Comparison of ENCODE assay signal across 19 cellular contexts in the genomic region with DNA sequence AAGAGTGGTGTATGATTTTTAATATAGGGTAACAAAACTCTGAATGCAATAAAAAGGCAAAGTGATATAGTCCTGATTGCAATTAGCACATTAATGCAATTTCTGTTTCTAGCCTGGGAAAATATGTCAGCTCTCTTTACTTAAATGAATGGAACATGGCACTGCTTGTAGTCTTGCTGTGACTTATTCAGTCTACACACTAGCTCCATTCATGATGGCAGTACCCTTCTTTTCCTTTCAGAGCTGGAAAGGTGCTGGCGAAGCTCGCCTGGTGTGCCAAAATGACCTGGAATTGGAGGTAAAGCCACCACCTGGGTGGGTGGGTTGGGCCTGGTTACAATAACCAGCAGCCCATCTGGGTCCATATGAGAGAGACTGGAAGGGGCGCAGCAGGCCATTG.
DNase-seq lines count a peak whose midpoint lies in the region; ATAC-seq, FAIRE-seq and TF ChIP-seq lines count a peak whose summit lies in the region.
"Had no signal": no experiment of that assay in that cellular context is flagged by ENCODE, and none has a peak within 500 bp of the region (broad histone marks: within the 10 kb centered on the region; RNA-seq: fewer than 3 reads in every experiment).

No MANE protein-coding gene starts in this region.

- peak overlapping the region; percentile 24; the same call in 1 of the 2 replicates for H2BK120ac ChIP-seq in IMR-90 (ENCODE audit: low read depth, low read length)

- H3K9me3 ChIP-seq in IMR-90 (ENCODE audit: control insufficient read depth, insufficient read depth, low read length) (no peaks in the 10 kb centered on the region), astrocyte (ENCODE audit: insufficient read depth, low read depth, low read length) (no peaks in the 10 kb centered on the region), mesodermal cell (ENCODE audit: control insufficient read depth, low read length) (no peaks in the 10 kb centered on the region), transverse colon (no peaks in the 10 kb centered on the region)
- H3K9me3 ChIP-seq: A549, BE2C, HAP-1 had no signal

- H3K14ac ChIP-seq in IMR-90 (replicated peaks; ENCODE audit: low read depth, low read length), result no peak overlapping the region

- H3K4me1 Mint-ChIP-seq in astrocyte (ENCODE audit: low read depth, unreplicated experiment), result peaks cover 54% of the 10 kb centered on the region

- H3K27ac ChIP-seq in IMR-90 (ENCODE audit: insufficient read depth, low read length) (peak overlapping the region; percentile 75; the same call in 1 of the 2 replicates), astrocyte (ENCODE audit: low read depth, low read length) (no peak overlapping the region), mesodermal cell (ENCODE audit: low read depth, low read length, severe bottlenecking) (peak overlapping the region; percentile 16), transverse colon (peak overlapping the region in 3 of 4 donors; percentile 23 to 45 (median 35))
- H3K27ac ChIP-seq: A549, C4-2B had no signal

- H3K23ac ChIP-seq in IMR-90 (ENCODE audit: low read depth, low read length), result no peak overlapping the region

- H4K20me1 ChIP-seq in IMR-90 (ENCODE audit: insufficient read depth, low read length) (no peaks in the 10 kb centered on the region), astrocyte (ENCODE audit: insufficient read depth, low read length) (no peaks in the 10 kb centered on the region)

- no peak overlapping the region for H2BK5ac ChIP-seq in IMR-90 (ENCODE audit: low read depth, low read length, poor library complexity, severe bottlenecking)

- dilution Hi-C loops in IMR-90 (cut with HindIII; ENCODE audit: low sequenced_read_pairs, unreplicated experiment), result no loop called here

- no peak for TF ChIP-seq POLR2A in IMR-90 (IDR thresholded peaks at IDR 0.05; ENCODE audit: low read depth, low read length)
- TF ChIP-seq POLR2A in transverse colon (IDR thresholded peaks at IDR 0.05), result no peak

- TF ChIP-seq EP300 in transverse colon (IDR thresholded peaks at IDR 0.05; ENCODE audit: low read depth), result no peak

- H3K9ac ChIP-seq in IMR-90 (ENCODE audit: low read depth, low read length) (no peak overlapping the region), astrocyte (ENCODE audit: low read length) (no peak overlapping the region)

- 0 out of 3 replicates have a peak overlapping the region, but pooled peaks have one; percentile 24 for H2BK15ac ChIP-seq in IMR-90 (ENCODE audit: low read depth, low read length)

- H3K36me3 Mint-ChIP-seq in astrocyte (ENCODE audit: low read depth, unreplicated experiment), result peaks cover 3% of the 10 kb centered on the region

- WGBS in IMR-90 (ENCODE audit: extremely low coverage in 2 of 2, insufficient read length in 1 of 2), 2 experiments, result no CpG with 5 or more reads among the region's 3 CpGs
- 80 to 83% methylated on average over 1 of the region's 3 CpGs for WGBS in mesodermal cell (ENCODE audit: insufficient coverage in 2 of 2), 2 experiments
- WGBS in transverse colon (ENCODE audit: low coverage in 1 of 2), 2 donors, result 80 to 94% methylated on average over 3 of the region's 3 CpGs

- H3K36me3 ChIP-seq in IMR-90 (ENCODE audit: control insufficient read depth, insufficient read depth, low read length) (no peaks in the 10 kb centered on the region), astrocyte (ENCODE audit: insufficient read depth, low read length) (no peaks in the 10 kb centered on the region), mesodermal cell (ENCODE audit: control insufficient read depth, insufficient read depth, low read length) (no peaks in the 10 kb centered on the region), transverse colon (no peaks in the 10 kb centered on the region)
- H3K36me3 ChIP-seq: BE2C, HAP-1 had no signal

- in situ Hi-C loops in IMR-90 (cut with MboI; ENCODE audit: low sequenced_read_pairs) (no loop called here), transverse colon (cut with MboI; ENCODE audit: low pct_ligation_motif_present in 1 of 4, low pct_unique_long_range_greater_than_20kb in 1 of 4, low sequenced_read_pairs in 3 of 4) (no loop called here)

- H3K4me2 ChIP-seq in IMR-90 (ENCODE audit: low read depth, low read length), result no peak overlapping the region; the same call in 1 of the 2 replicates
- no peak overlapping the region for H3K4me2 ChIP-seq in astrocyte (ENCODE audit: low read length)
- H3K4me2 ChIP-seq: A549 had no signal

- no peaks in the 10 kb centered on the region for H3K27me3 Mint-ChIP-seq in astrocyte (ENCODE audit: low read depth, unreplicated experiment)

- H3K9me1 ChIP-seq in IMR-90 (ENCODE audit: insufficient read depth, low read length), result peaks cover 3% of the 10 kb centered on the region; the same call in 1 of the 2 replicates

- no peak overlapping the region for H2AK9ac ChIP-seq in IMR-90 (replicated peaks; ENCODE audit: low read depth, low read length, poor library complexity)

- intact Hi-C loops in IMR-90 (cut with micrococcal nuclease), result no loop called here
- intact Hi-C loops in transverse colon (cut with DNase I; ENCODE audit: low total_unique reads), result no loop called here

- H2AK5ac ChIP-seq in IMR-90 (ENCODE audit: low read depth, low read length), result peak overlapping the region; percentile 33; the same call in 1 of the 2 replicates

- peak overlapping the region; percentile 32; the same call in 1 of the 2 replicates for H4K5ac ChIP-seq in IMR-90 (ENCODE audit: low read depth, low read length)

- FAIRE-seq in astrocyte (lab: Jason Lieb, UNC), result no peak
- FAIRE-seq: A549, GM12878, GM18507, H1, HepG2, HTR-8/SVneo had no signal

- H4K8ac ChIP-seq in IMR-90 (ENCODE audit: low read depth in 2 of 2, low read length in 2 of 2), result no peak overlapping the region

- peak overlapping the region; percentile 80 for H3K18ac ChIP-seq in IMR-90 (ENCODE audit: low read depth, low read length)

- peaks cover 1% of the 10 kb centered on the region for H3K9me3 Mint-ChIP-seq in astrocyte (ENCODE audit: unreplicated experiment)

- H3K56ac ChIP-seq in IMR-90 (ENCODE audit: extremely low read depth, insufficient read depth, low read length), result no peak overlapping the region

- POLR2A ChIA-PET in IMR-90 (lab: Charles Lee; ENCODE audit: unreplicated experiment), result interaction anchor here (0.5 kb wide), 1 partner anchor 434 kb away, joined by 3 read pairs; no protein-coding TSS in a partner anchor

- H2AFZ ChIP-seq in IMR-90 (replicated peaks; ENCODE audit: low read length, poor library complexity), result no peak overlapping the region
- no peak overlapping the region for H2AFZ ChIP-seq in astrocyte (ENCODE audit: low read depth, low read length)

- no peak for TF ChIP-seq CTCF in IMR-90 (conservative IDR thresholded peaks at IDR 0.05; ENCODE audit: low read depth, low read length)
- TF ChIP-seq CTCF in astrocyte (IDR thresholded peaks at IDR 0.05; ENCODE audit: insufficient read depth, low read depth, low read length), result no peak
- TF ChIP-seq CTCF in transverse colon (IDR thresholded peaks at IDR 0.05), result no peak

- H3K4me1 ChIP-seq in IMR-90 (ENCODE audit: control insufficient read depth, insufficient read depth, low read length) (peaks cover 6% of the 10 kb centered on the region), astrocyte (ENCODE audit: insufficient read depth, low read length) (peaks cover 6% of the 10 kb centered on the region), mesodermal cell (ENCODE audit: control insufficient read depth, insufficient read depth, low read length, poor library complexity, severe bottlenecking) (peaks cover 6% of the 10 kb centered on the region), transverse colon (peaks cover 0 to 7% (median 3%) of the 10 kb centered on the region in 4 donors)
- H3K4me1 ChIP-seq: BE2C, HAP-1 had no signal

- no peaks in the 10 kb centered on the region for H3K27me3 ChIP-seq in IMR-90 (ENCODE audit: control insufficient read depth, insufficient read depth, low read length)
- no peaks in the 10 kb centered on the region for H3K27me3 ChIP-seq in astrocyte (ENCODE audit: insufficient read depth, low read length)
- H3K27me3 ChIP-seq in transverse colon, result no peaks in the 10 kb centered on the region
- H3K27me3 ChIP-seq: BE2C had no signal

- CTCF ChIA-PET in IMR-90 (lab: Yijun Ruan, JAX), result interaction anchor here (0.6 to 1.0 kb wide), 3 partner anchors 21 to 647 kb away, joined by 3 to 4 read pairs (median 3); no protein-coding TSS in a partner anchor

- ATAC-seq in IMR-90 (ENCODE audit: low read depth) (no peak), GM18861 (IDR thresholded peaks at IDR 0.05; ENCODE audit: unreplicated experiment) (no peak), HG03135 (IDR thresholded peaks at IDR 0.05; ENCODE audit: unreplicated experiment) (no peak), GM21360 (IDR thresholded peaks at IDR 0.05; ENCODE audit: unreplicated experiment) (no peak)
- ATAC-seq: A549, GM12878, HepG2 had no signal

- H3K4me3 ChIP-seq in IMR-90 (ENCODE audit: insufficient read depth, low read depth, low read length), result no peak overlapping the region
- no peak overlapping the region for H3K4me3 ChIP-seq in astrocyte (ENCODE audit: insufficient read depth, low read depth, low read length)
- no peak overlapping the region for H3K4me3 ChIP-seq in mesodermal cell (ENCODE audit: extremely low read depth, insufficient read depth, low read length, poor library complexity, severe bottlenecking)
- no peak overlapping the region for H3K4me3 ChIP-seq in transverse colon
- H3K4me3 ChIP-seq: A549, GM12878, HAP-1 had no signal

- BruUV-seq in IMR-90 (replicated peaks; lab: Mats Ljungman, UMichigan), result no TSS peak

- TF ChIP-seq RAD21 in IMR-90 (IDR thresholded peaks at IDR 0.05; ENCODE audit: low read length), result no peak

- H4K91ac ChIP-seq in IMR-90 (ENCODE audit: insufficient read depth, low read depth, low read length), result no peak overlapping the region; the same call in 1 of the 2 replicates

- no peak for DNase-seq in IMR-90
- DNase-seq in astrocyte (ENCODE audit: low read depth), result no peak
- no peak for DNase-seq in transverse colon
- no peak for DNase-seq in SKM-1 (lab: John Stamatoyannopoulos, UW; ENCODE audit: unreplicated experiment)
- DNase-seq: BE2C; CD4-positive, alpha-beta memory T cell; DMS79 had no signal

- H3K79me2 ChIP-seq in astrocyte (ENCODE audit: insufficient read depth, low read length), result no peaks in the 10 kb centered on the region

- peak overlapping the region; percentile 58 for H3K27ac Mint-ChIP-seq in astrocyte (ENCODE audit: unreplicated experiment)
- H3K27ac Mint-ChIP-seq: CD4-positive, alpha-beta memory T cell had no signal

- peak overlapping the region; percentile 7; the same call in 1 of the 2 replicates for H3K4ac ChIP-seq in IMR-90 (ENCODE audit: low read depth, low read length)

- peak overlapping the region; percentile 57; the same call in 1 of the 2 replicates for H2BK20ac ChIP-seq in IMR-90 (ENCODE audit: low read depth, low read length)

- no peaks in the 10 kb centered on the region for H3K79me1 ChIP-seq in IMR-90 (ENCODE audit: low read depth in 1 of 2, low read length in 2 of 2)

- H3K4me3 Mint-ChIP-seq in astrocyte (ENCODE audit: unreplicated experiment), result no peak overlapping the region
- H3K4me3 Mint-ChIP-seq: CD4-positive, alpha-beta memory T cell had no signal

TF ChIP-seq in IMR-90, 13 proteins besides CTCF, POLR2A, EP300 and RAD21 (continues in another document):
- no peak for TF ChIP-seq MXI1 (IDR thresholded peaks at IDR 0.05; ENCODE audit: borderline replicate concordance, low read depth, low read length)
- no peak for TF ChIP-seq CEBPB (IDR thresholded peaks at IDR 0.05; ENCODE audit: low read depth, low read length)
- TF ChIP-seq FOS (IDR thresholded peaks at IDR 0.05; ENCODE audit: low read depth, low read length), result no peak
- no peak for TF ChIP-seq CHD1 (IDR thresholded peaks at IDR 0.05; ENCODE audit: low read depth, low read length)
